Comparison of ENCODE assay signal across 23 cellular contexts in genomic region chr6:81929828-81930227, GRCh38.
A peak's percentile ranks its signal among the peaks of the same experiment; 100 is the strongest.
DNase-seq lines count a peak whose midpoint lies in the region; TF ChIP-seq lines count a peak whose summit lies in the region.
"Had no signal": no experiment of that assay in that cellular context is flagged by ENCODE, and none has a peak within 500 bp of the region (broad histone marks: within the 10 kb centered on the region; RNA-seq: fewer than 3 reads in every experiment).

No MANE protein-coding gene starts in this region.

- H4K20me1 ChIP-seq in fibroblast of lung (ENCODE audit: control insufficient read depth, extremely low read depth, insufficient read depth, low read length) (no peaks in the 10 kb centered on the region), osteoblast (ENCODE audit: insufficient read depth, low read length) (no peaks in the 10 kb centered on the region)

- no peaks in the 10 kb centered on the region for H3K36me3 ChIP-seq in fibroblast of lung (ENCODE audit: control insufficient read depth, insufficient read depth, low read length)
- no peaks in the 10 kb centered on the region for H3K36me3 ChIP-seq in osteoblast (ENCODE audit: insufficient read depth, low read length)
- H3K36me3 ChIP-seq: ovary, right lobe of liver had no signal

- H3K27me3 ChIP-seq in fibroblast of lung (ENCODE audit: control insufficient read depth, insufficient read depth, low read length) (no peaks in the 10 kb centered on the region), osteoblast (ENCODE audit: insufficient read depth, low read length) (no peaks in the 10 kb centered on the region)
- H3K27me3 ChIP-seq: ovary, right lobe of liver had no signal

- H3K4me2 ChIP-seq in fibroblast of lung (ENCODE audit: extremely low read depth, insufficient read depth, low read length) (no peak overlapping the region), osteoblast (ENCODE audit: insufficient read depth, low read length) (peak overlapping the region; percentile 5)

- H3K27ac ChIP-seq in fibroblast of lung (ENCODE audit: insufficient read depth, low read length) (no peak overlapping the region), osteoblast (ENCODE audit: low read depth, low read length) (no peak overlapping the region)
- H3K27ac ChIP-seq: ovary, right lobe of liver had no signal

- H3K4me3 ChIP-seq in fibroblast of lung (replicated peaks in 1 of 4; ENCODE audit: control extremely low read depth in 1 of 4, insufficient read depth in 1 of 4, low read depth in 3 of 4, low read length in 4 of 4), result no peak overlapping the region
- H3K4me3 ChIP-seq in osteoblast (ENCODE audit: insufficient read depth, low read length), result no peak overlapping the region
- H3K4me3 ChIP-seq: ovary, right lobe of liver had no signal

- H3K79me2 ChIP-seq in fibroblast of lung (ENCODE audit: control insufficient read depth, insufficient read depth, low read length) (no peaks in the 10 kb centered on the region), osteoblast (ENCODE audit: insufficient read depth, low read length) (no peaks in the 10 kb centered on the region)

- H3K9me3 ChIP-seq in fibroblast of lung (ENCODE audit: control insufficient read depth, insufficient read depth, low read depth, low read length) (no peaks in the 10 kb centered on the region), osteoblast (ENCODE audit: low read depth, low read length) (no peaks in the 10 kb centered on the region)
- H3K9me3 ChIP-seq: ovary, right lobe of liver had no signal

- no peak overlapping the region for H2AFZ ChIP-seq in fibroblast of lung (ENCODE audit: low read length)
- H2AFZ ChIP-seq in osteoblast (ENCODE audit: low read length), result peak overlapping the region; percentile 39

- peak; percentile 13 for DNase-seq in Daoy (ENCODE audit: low read depth)
- DNase-seq in NCI-H226, result peak; percentile 85
- peak; percentile 63 to 92 for DNase-seq in fibroblast of lung (ENCODE audit: low read depth in 2 of 2)
- no peak for DNase-seq in osteoblast (ENCODE audit: insufficient read length, low spot score, missing footprints)
- DNase-seq in H4 (ENCODE audit: low spot score), result no peak
- DNase-seq in RKO (ENCODE audit: low spot score), result no peak
- no peak for DNase-seq in DMS153 (lab: John Stamatoyannopoulos, UW)
- DNase-seq: activated CD8-positive, alpha-beta T cell treated with anti-CD3 and anti-CD28 coated beads, Interleukin-2, amount 10 ng/mL, durations not matched to agents 7 days and 5 days; activated T-cell treated with anti-CD3 and anti-CD28 coated beads, Interleukin-2, amount 50 U/mL, for 1 hour; CD4-positive, alpha-beta memory T cell; DMS 273 treated with DMSO at 0.1 percent for 48 hours; effector CD4-positive, alpha-beta T cell; GDM1; glutamatergic neuron; KBM-7; left colon; midbrain; MV-4-11; NCI-H1694 treated with DMSO at 0.1 percent for 48 hours; NCI-H774; ovary; right lobe of liver; SW 1271 had no signal

- H3K4me1 ChIP-seq in fibroblast of lung (ENCODE audit: control insufficient read depth, extremely low read depth, insufficient read depth, low read length), result no peaks in the 10 kb centered on the region
- H3K4me1 ChIP-seq in osteoblast (ENCODE audit: insufficient read depth, low read length), result peaks cover 8% of the 10 kb centered on the region
- H3K4me1 ChIP-seq: right lobe of liver had no signal

- no peak overlapping the region for H3K9ac ChIP-seq in fibroblast of lung (ENCODE audit: insufficient read depth, low read length)

- TF ChIP-seq CTCF in fibroblast of lung (conservative IDR thresholded peaks at IDR 0.05 in 1 of 2, IDR thresholded peaks at IDR 0.05 in 1 of 2; ENCODE audit: low read depth in 1 of 2, low read length in 2 of 2) (no peak), osteoblast (IDR thresholded peaks at IDR 0.05; ENCODE audit: extremely low read depth, low read depth, low read length) (no peak)

Comparison
In these comparisons a context has a peak if more than half of its experiments do, and no peak if none do; other contexts are left out.
1. DNase-seq: peak in Daoy (single experiment), NCI-H226 (single experiment) and fibroblast of lung (2 of 2); none in osteoblast (single experiment), H4 (single experiment), RKO (single experiment) and DMS153 (single experiment).